ENCODE assay signal across 8 cellular contexts in genomic region chr9:37422289-37423104, GRCh38. TPM values are rescaled to one million over a fixed set of nuclear protein-coding genes. Genes with fewer than 3 reads are reported as not detected.
DNase-seq lines count a peak whose midpoint lies in the region; ATAC-seq, FAIRE-seq and TF ChIP-seq lines count a peak whose summit lies in the region.

TSS of gene GRHPR (plus strand) at chr9:37422696. CDS start at chr9:37422751, 55 bp downstream.

- peaks cover 11% of the 10 kb centered on the region for H3K36me3 Mint-ChIP-seq in Calu3 (ENCODE audit: insufficient read depth, unreplicated experiment)

- intact Hi-C loops in Calu3 (cut with micrococcal nuclease; ENCODE audit: unreplicated experiment), result no loop called here

- H3K4me1 Mint-ChIP-seq in Calu3 (ENCODE audit: low read depth, unreplicated experiment), result peaks cover 8% of the 10 kb centered on the region

- peaks cover 34% of the 10 kb centered on the region for H3K4me1 ChIP-seq in OCI-LY3 (ENCODE audit: low read length)

- H3K4me3 ChIP-seq in OCI-LY3 (ENCODE audit: low read length) (peak within 1 kb of the TSS; percentile 79), epithelial cell of esophagus (ENCODE audit: low read length) (peak within 1 kb of the TSS; percentile 86)

- DNase-seq in Calu3, result peak; percentile 70
- DNase-seq in HTR-8/SVneo (ENCODE audit: insufficient read length, low spot score), result peak; percentile 79
- peak; percentile 84 for DNase-seq in activated T-cell treated with anti-CD3 and anti-CD28 coated beads for 1 hour (ENCODE audit: low read depth)
- DNase-seq in epithelial cell of esophagus (ENCODE audit: low read depth), result peak; percentile 87
- peak; percentile 90 for DNase-seq in mucosa of gallbladder (ENCODE audit: low spot score)
- DNase-seq in stimulated activated CD8-positive, alpha-beta memory T cell treated with anti-CD3 and anti-CD28 coated beads, Interleukin-4, amount 100 ng/mL, for 48 hours, result peak; percentile 95

- ATAC-seq in GM21381 (IDR thresholded peaks at IDR 0.05; ENCODE audit: unreplicated experiment), result peak; percentile 92

- H3K4me2 ChIP-seq in OCI-LY3 (ENCODE audit: low read length), result peak within 1 kb of the TSS; percentile 99

- peak within 1 kb of the TSS; percentile 44; the same call in 1 of the 2 replicates for H2AFZ ChIP-seq in OCI-LY3 (ENCODE audit: low read depth, low read length)

- peak within 1 kb of the TSS; percentile 64 for H3K27ac ChIP-seq in OCI-LY3 (ENCODE audit: low read length)

- peak within 1 kb of the TSS; percentile 95 for H3K9ac ChIP-seq in OCI-LY3 (ENCODE audit: low read length)

- H3K36me3 ChIP-seq in OCI-LY3 (replicated peaks; ENCODE audit: low read depth, low read length), result peaks cover 35% of the 10 kb centered on the region

- H3K27me3 ChIP-seq in OCI-LY3 (ENCODE audit: low read depth, low read length), result no peaks in the 10 kb centered on the region

- no peaks in the 10 kb centered on the region for H3K9me3 ChIP-seq in OCI-LY3 (ENCODE audit: insufficient read depth, low read length)

- H3K4me3 Mint-ChIP-seq in Calu3 (ENCODE audit: low read depth, unreplicated experiment), result peak within 1 kb of the TSS; percentile 75

- CTCF ChIA-PET in Calu3 (lab: Charles Lee), result interaction anchor here (0.7 kb wide), 1 partner anchor 427 kb away, joined by 3 read pairs; no protein-coding TSS in a partner anchor

- TF ChIP-seq CTCF in Calu3 (IDR thresholded peaks at IDR 0.05; ENCODE audit: unreplicated experiment) (no peak), OCI-LY3 (IDR thresholded peaks at IDR 0.05; ENCODE audit: low read depth, low read length) (no peak), epithelial cell of esophagus (IDR thresholded peaks at IDR 0.05; ENCODE audit: insufficient read depth, low read depth, low read length, missing control alignments) (no peak)

- no peaks in the 10 kb centered on the region for H3K27me3 Mint-ChIP-seq in Calu3 (ENCODE audit: unreplicated experiment)

- BruUV-seq in Calu3 (replicated peaks; lab: Mats Ljungman, UMichigan), result no TSS peak

- H3K79me2 ChIP-seq in OCI-LY3 (ENCODE audit: low read length), result peaks cover 48% of the 10 kb centered on the region

- peaks cover 21% of the 10 kb centered on the region; the same call in 1 of the 2 replicates for H4K20me1 ChIP-seq in OCI-LY3 (ENCODE audit: insufficient read depth, low read length)

- H3K9me3 Mint-ChIP-seq in Calu3 (ENCODE audit: low read depth, unreplicated experiment), result no peaks in the 10 kb centered on the region

- peak; percentile 94 for FAIRE-seq in HTR-8/SVneo (lab: Jason Lieb, UNC)

- peak within 1 kb of the TSS; percentile 74 for H3K27ac Mint-ChIP-seq in Calu3 (ENCODE audit: unreplicated experiment)

RNA-seq across cellular contexts. Expression of gene GRHPR, which starts in this region (rescaled TPM):
- total RNA-seq in Calu3 (2022) (26.0 and 28.0 TPM in 2 replicates), mucosa of gallbladder (125 TPM)

Comparison
In these comparisons a context has a peak if more than half of its experiments do, and no peak if none do; other contexts are left out.
1. Peak in every context shown above with its lines: DNase-seq, ATAC-seq, H3K4me3 ChIP-seq and H3K27ac ChIP-seq.